ENCODE assay signal across 9 cellular contexts in the genomic region with DNA sequence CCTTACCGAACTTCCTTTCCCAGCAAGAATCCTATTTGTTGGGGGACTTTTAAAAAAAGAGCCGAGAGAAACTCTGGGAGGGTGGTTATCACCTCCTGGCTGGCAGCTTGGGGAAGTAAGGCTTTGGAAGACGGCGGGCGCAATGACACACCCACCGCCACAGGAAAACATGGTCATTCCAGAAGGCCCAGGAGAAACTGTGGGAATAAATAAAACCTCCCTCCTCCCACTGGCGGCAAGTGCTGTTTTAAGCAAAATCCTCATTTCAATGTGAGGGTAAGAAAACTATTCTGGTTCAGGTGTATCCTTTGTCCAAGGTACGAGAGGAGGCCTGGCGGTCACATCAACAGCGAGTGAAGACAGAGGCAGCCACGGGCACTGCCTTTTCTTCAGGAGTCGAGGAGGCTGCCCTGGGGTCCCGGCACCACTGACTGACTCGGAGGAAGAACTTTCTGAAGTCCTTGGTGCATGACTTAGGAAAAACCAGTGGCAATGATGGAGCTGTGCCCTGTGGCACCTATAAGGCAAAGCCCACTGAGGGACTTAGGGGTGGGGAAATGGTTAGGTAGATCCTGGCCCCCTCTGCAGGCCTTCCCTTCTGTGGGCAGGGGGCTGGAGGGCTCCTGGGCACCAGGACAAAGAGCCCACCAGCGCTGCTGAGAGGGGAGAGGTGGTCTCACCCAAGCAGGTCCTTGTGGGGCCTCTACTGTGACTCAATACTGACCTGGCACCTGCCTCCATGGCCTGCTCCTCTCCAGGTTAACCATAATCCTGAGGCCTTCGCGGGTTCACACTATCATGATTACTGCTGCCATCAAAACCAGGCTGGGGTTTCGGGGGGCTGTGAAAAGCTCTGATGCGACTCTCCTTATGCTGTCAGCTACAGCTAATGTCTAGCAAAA. TPM values are rescaled to one million over a fixed set of nuclear protein-coding genes. Genes with fewer than 3 reads are reported as not detected.
DNase-seq lines count a peak whose midpoint lies in the region; ATAC-seq and TF ChIP-seq lines count a peak whose summit lies in the region.
"Had no signal": no experiment of that assay in that cellular context is flagged by ENCODE, and none has a peak within 500 bp of the region (broad histone marks: within the 10 kb centered on the region; RNA-seq: fewer than 3 reads in every experiment).

No MANE protein-coding gene starts in this region.

- H3K79me2 ChIP-seq in OCI-LY3 (ENCODE audit: low read length): no peaks in the 10 kb centered on the region
- H3K79me2 ChIP-seq in MM.1S (ENCODE audit: low read length): peaks cover 3% of the 10 kb centered on the region; the same call in 1 of the 2 replicates

- H3K27me3 Mint-ChIP-seq in effector memory CD8-positive, alpha-beta T cell: no peaks in the 10 kb centered on the region

- no peak overlapping the region for H4K8ac ChIP-seq in neuronal stem cell (ENCODE audit: low read depth, low read length)

- peak overlapping the region; percentile 89 for H3K18ac ChIP-seq in neuronal stem cell (ENCODE audit: low read length)

- no peaks in the 10 kb centered on the region for H3K9me2 ChIP-seq in MM.1S (replicated peaks; ENCODE audit: insufficient read depth, low read length)

- peak overlapping the region; percentile 97 to 98 for H3K27ac Mint-ChIP-seq in effector memory CD8-positive, alpha-beta T cell
- H3K27ac Mint-ChIP-seq: HFFc6 had no signal

- DNase-seq in Ammon's horn (ENCODE audit: low spot score): peak; percentile 6
- DNase-seq in effector memory CD8-positive, alpha-beta T cell: no peak
- DNase-seq in neuronal stem cell (ENCODE audit: low spot score): no peak
- DNase-seq in COLO829 (ENCODE audit: low spot score): no peak
- no peak for DNase-seq in MM.1S
- no peak for DNase-seq in NCI-H1105 treated with DMSO at 0.1 percent for 48 hours (lab: John Stamatoyannopoulos, UW)
- DNase-seq: HFFc6 had no signal

- H3K36me3 ChIP-seq in OCI-LY3 (replicated peaks; ENCODE audit: low read depth, low read length): peaks cover 19% of the 10 kb centered on the region
- peaks cover 21 to 43% of the 10 kb centered on the region in 2 donors for H3K36me3 ChIP-seq in neuronal stem cell (replicated peaks in 1 of 2; ENCODE audit: control insufficient read depth in 2 of 2, insufficient read depth in 2 of 2, low read length in 2 of 2)
- H3K36me3 ChIP-seq in MM.1S (replicated peaks; ENCODE audit: insufficient read depth, low read length): no peaks in the 10 kb centered on the region; the same call in 1 of the 2 replicates

- peaks cover 52% of the 10 kb centered on the region for H3K36me3 Mint-ChIP-seq in effector memory CD8-positive, alpha-beta T cell (ENCODE audit: insufficient read depth)

- peak overlapping the region; percentile 99 for H2AK5ac ChIP-seq in neuronal stem cell (ENCODE audit: low read depth, low read length)

- H2AFZ ChIP-seq in OCI-LY3 (ENCODE audit: low read depth, low read length) (no peak overlapping the region), neuronal stem cell (ENCODE audit: low read length) (no peak overlapping the region), MM.1S (ENCODE audit: low read length) (no peak overlapping the region)

- H3K14ac ChIP-seq in neuronal stem cell (ENCODE audit: low read length): no peak overlapping the region

- H2BK12ac ChIP-seq in neuronal stem cell (ENCODE audit: low read length): peak overlapping the region; percentile 78

- TF ChIP-seq CTCF in OCI-LY3 (IDR thresholded peaks at IDR 0.05; ENCODE audit: low read depth, low read length) (no peak), MM.1S (IDR thresholded peaks at IDR 0.05; ENCODE audit: low read length) (no peak)

- H3K9me3 ChIP-seq in OCI-LY3 (ENCODE audit: insufficient read depth, low read length) (no peaks in the 10 kb centered on the region; the same call in 1 of the 2 replicates), neuronal stem cell (replicated peaks in 1 of 2; ENCODE audit: control insufficient read depth in 2 of 2, insufficient read depth in 1 of 2, low read depth in 1 of 2, low read length in 2 of 2) (no peaks in the 10 kb centered on the region), MM.1S (replicated peaks; ENCODE audit: insufficient read depth, low read length) (no peaks in the 10 kb centered on the region)

- H2BK5ac ChIP-seq in neuronal stem cell (ENCODE audit: low read length): peak overlapping the region; percentile 78

- no peaks in the 10 kb centered on the region for H3K79me1 ChIP-seq in neuronal stem cell (ENCODE audit: low read depth, low read length)

- H2BK15ac ChIP-seq in neuronal stem cell (ENCODE audit: low read length): peak overlapping the region; percentile 77

- H3K4me3 ChIP-seq in OCI-LY3 (ENCODE audit: low read length) (no peak overlapping the region), neuronal stem cell (ENCODE audit: low read length in 2 of 2) (no peak overlapping the region), MM.1S (ENCODE audit: low read length) (no peak overlapping the region)

- WGBS in neuronal stem cell (ENCODE audit: extremely low coverage in 2 of 2, insufficient read length in 2 of 2, insufficient replicate concordance in 1 of 2), 2 donors: no CpG with 5 or more reads among the region's 19 CpGs

- H3K23ac ChIP-seq in neuronal stem cell (ENCODE audit: low read depth, low read length, poor library complexity): peak overlapping the region; percentile 76

- H4K20me1 ChIP-seq in OCI-LY3 (ENCODE audit: insufficient read depth, low read length) (no peaks in the 10 kb centered on the region), MM.1S (ENCODE audit: insufficient read depth, low read length) (no peaks in the 10 kb centered on the region)

- peak overlapping the region; percentile 49 for H2BK120ac ChIP-seq in neuronal stem cell (ENCODE audit: low read depth, low read length)

- H3K4me1 ChIP-seq in OCI-LY3 (ENCODE audit: low read length) (peaks cover 67% of the 10 kb centered on the region), neuronal stem cell (ENCODE audit: control insufficient read depth in 2 of 2, insufficient read depth in 1 of 2, low read depth in 1 of 2, low read length in 2 of 2) (peaks cover 52 to 60% of the 10 kb centered on the region in 2 donors), MM.1S (ENCODE audit: low read length) (peaks cover 37% of the 10 kb centered on the region)

- peak overlapping the region; percentile 85 to 88 for H3K4me3 Mint-ChIP-seq in effector memory CD8-positive, alpha-beta T cell
- H3K4me3 Mint-ChIP-seq: HFFc6 had no signal

- ATAC-seq in effector memory CD8-positive, alpha-beta T cell (replicated peaks): no peak
- no peak for ATAC-seq in HG03159 (IDR thresholded peaks at IDR 0.05; ENCODE audit: unreplicated experiment)

- H3K9me3 Mint-ChIP-seq in effector memory CD8-positive, alpha-beta T cell: no peaks in the 10 kb centered on the region
- H3K9me3 Mint-ChIP-seq: HFFc6 had no signal

- peak overlapping the region; percentile 31 for H3K4ac ChIP-seq in neuronal stem cell (ENCODE audit: low read length)

- H3K4me1 Mint-ChIP-seq in effector memory CD8-positive, alpha-beta T cell (ENCODE audit: low read depth in 2 of 2): peaks cover 65 to 75% of the 10 kb centered on the region in 2 donors

- no peak overlapping the region for H3K27ac ChIP-seq in OCI-LY3 (ENCODE audit: low read length)
- H3K27ac ChIP-seq in neuronal stem cell (replicated peaks; ENCODE audit: low read length): peak overlapping the region; percentile 98
- H3K27ac ChIP-seq in MM.1S (ENCODE audit: low read length): no peak overlapping the region

- peak overlapping the region; percentile 94; the same call in 1 of the 2 replicates for H3K4me2 ChIP-seq in OCI-LY3 (ENCODE audit: low read length)
- no peak overlapping the region for H3K4me2 ChIP-seq in neuronal stem cell (ENCODE audit: insufficient read depth, low read length, poor library complexity, severe bottlenecking)
- no peak overlapping the region for H3K4me2 ChIP-seq in MM.1S (ENCODE audit: low read depth, low read length)

- H3K9ac ChIP-seq in OCI-LY3 (ENCODE audit: low read length) (0 out of 2 replicates have a peak overlapping the region, but pooled peaks have one; percentile 93), neuronal stem cell (ENCODE audit: low read depth, low read length, poor library complexity) (no peak overlapping the region), MM.1S (ENCODE audit: low read length) (no peak overlapping the region)

- H3F3A ChIP-seq in MM.1S (ENCODE audit: insufficient read depth, low read length): peaks cover 15% of the 10 kb centered on the region

- peak overlapping the region; percentile 91 for H4K91ac ChIP-seq in neuronal stem cell (ENCODE audit: low read depth, low read length, poor library complexity)

- H3K27me3 ChIP-seq in OCI-LY3 (ENCODE audit: low read depth, low read length) (no peaks in the 10 kb centered on the region), neuronal stem cell (ENCODE audit: control insufficient read depth in 3 of 3, insufficient read depth in 3 of 3, low read depth in 1 of 3, low read length in 3 of 3) (no peaks in the 10 kb centered on the region), MM.1S (replicated peaks; ENCODE audit: insufficient read depth, low read length) (no peaks in the 10 kb centered on the region)

RNA-seq across cellular contexts. Expression of gene DNAJB12, which starts 21.4 kb away (rescaled TPM):
- polyA plus RNA-seq in neuronal stem cell (2013, experiment 1 of 2): 10.8 TPM
- 10.2 TPM for polyA plus RNA-seq in neuronal stem cell (2013, experiment 2 of 2)

RNA-seq across cellular contexts. Expression of gene DDIT4, which starts 59.6 kb away (rescaled TPM):
- polyA plus RNA-seq in neuronal stem cell (2013, experiment 1 of 2): 58.0 TPM
- polyA plus RNA-seq in neuronal stem cell (2013, experiment 2 of 2): 58.6 TPM
